In genomic region chr4:24809376-24809775, GRCh38 we compare ENCODE assay signal across 16 cellular contexts. TPM values are rescaled to one million over a fixed set of nuclear protein-coding genes. Genes with fewer than 3 reads are reported as not detected.
DNase-seq lines count a peak whose midpoint lies in the region; ATAC-seq, FAIRE-seq and TF ChIP-seq lines count a peak whose summit lies in the region.
"Had no signal": no experiment of that assay in that cellular context is flagged by ENCODE, and none has a peak within 500 bp of the region (broad histone marks: within the 10 kb centered on the region; RNA-seq: fewer than 3 reads in every experiment).

No MANE protein-coding gene starts in this region.

- ATAC-seq in A549, result peak; percentile 64 to 79; a peak in 5 of 6 replicates
- peak; percentile 97 for ATAC-seq in GM23338
- ATAC-seq in WTC11, result peak; percentile 96

- H2AFZ ChIP-seq in GM23338, result peak overlapping the region; percentile 67; the same call in 1 of the 2 replicates

- H3K27ac Mint-ChIP-seq in GM23338 (no peak overlapping the region), WTC11 (no peak overlapping the region)

- H3K4me2 ChIP-seq in A549 (no peak overlapping the region), GM23338 (no peak overlapping the region)

- H3K27ac ChIP-seq in A549, result no peak overlapping the region
- no peak overlapping the region for H3K27ac ChIP-seq in GM23338 (ENCODE audit: low read depth)
- H3K27ac ChIP-seq: HL-60 had no signal

- WGBS in A549 (ENCODE audit: missing lambda C conversion rate), result 54% methylated on average over 2 of the region's 2 CpGs

- TF ChIP-seq RAD21 in A549 (conservative IDR thresholded peaks at IDR 0.05 in 1 of 2, IDR thresholded peaks at IDR 0.05 in 1 of 2), result no peak

- CTCF ChIA-PET in A549 (lab: Yijun Ruan, JAX), result no interaction called here
- CTCF ChIA-PET in WTC11 (lab: Charles Lee), result interaction anchor here (0.6 to 3.4 kb wide), 6 partner anchors 9 to 225 kb away, joined by 3 to 18 read pairs (median 7); partner anchors contain the start of gene DHX15

- FAIRE-seq in A549 (lab: Jason Lieb, UNC), result no peak

- no peak for TF ChIP-seq EP300 in A549 (IDR thresholded peaks at IDR 0.05)

- H4K20me1 ChIP-seq in GM23338 (replicated peaks; ENCODE audit: insufficient read depth), result no peaks in the 10 kb centered on the region

- no peaks in the 10 kb centered on the region for H3K27me3 ChIP-seq in GM23338 (ENCODE audit: insufficient read depth)

- H3K9me3 ChIP-seq in A549, result no peaks in the 10 kb centered on the region

- no peak overlapping the region for H3K4me3 Mint-ChIP-seq in GM23338
- H3K4me3 Mint-ChIP-seq in WTC11, result no peak overlapping the region

- no peak for TF ChIP-seq POLR2A in A549 (IDR thresholded peaks at IDR 0.05; ENCODE audit: low read length)

- H3K9me3 Mint-ChIP-seq in GM23338 (no peaks in the 10 kb centered on the region; the same call in 2 of the 3 replicates), WTC11 (peaks cover 9% of the 10 kb centered on the region)

- no peaks in the 10 kb centered on the region for H3F3A ChIP-seq in GM23338 (replicated peaks; ENCODE audit: low read depth)

- 0 out of 2 replicates have a peak, but pooled peaks cover 7% of the 10 kb centered on the region for H3K9me2 ChIP-seq in GM23338 (ENCODE audit: insufficient read depth)

- POLR2A ChIA-PET in A549 (lab: Yijun Ruan, JAX) (no interaction called here), WTC11 (lab: Charles Lee) (interaction anchor here (1.0 kb wide), 1 partner anchor 298 kb away, joined by 3 read pairs; no protein-coding TSS in a partner anchor)

- H3K36me3 Mint-ChIP-seq in GM23338 (ENCODE audit: low read depth) (peaks cover 13% of the 10 kb centered on the region), WTC11 (peaks cover 7% of the 10 kb centered on the region)

- H3K27me3 Mint-ChIP-seq in GM23338 (ENCODE audit: insufficient read depth, low read depth, poor library complexity) (peaks cover 12% of the 10 kb centered on the region), WTC11 (ENCODE audit: low read depth) (peaks cover 7% of the 10 kb centered on the region; the same call in 1 of the 2 replicates)

- no peaks in the 10 kb centered on the region for H3K4me1 ChIP-seq in A549
- peaks cover 8% of the 10 kb centered on the region; the same call in 1 of the 2 replicates for H3K4me1 ChIP-seq in GM23338 (ENCODE audit: insufficient read depth)

- TF ChIP-seq CTCF in A549 (IDR thresholded peaks at IDR 0.05), result no peak
- TF ChIP-seq CTCF in GM23338 (conservative IDR thresholded peaks at IDR 0.05; ENCODE audit: low read depth in 2 of 2), result peak; percentile 44 to 56
- no peak for TF ChIP-seq CTCF in WTC11 (IDR thresholded peaks at IDR 0.05)

- H3K79me2 ChIP-seq in GM23338 (replicated peaks; ENCODE audit: insufficient read depth), result no peaks in the 10 kb centered on the region

- peak; percentile 10 to 13 for DNase-seq in A549 (ENCODE audit: low read depth in 1 of 2, low spot score in 1 of 2)
- DNase-seq in GM23338 (ENCODE audit: low spot score), result peak; percentile 74
- DNase-seq in WTC11 (ENCODE audit: low spot score), result peak; percentile 45
- peak; percentile 33 for DNase-seq in iPS DF 19.7 (ENCODE audit: low read depth, low spot score)
- no peak for DNase-seq in SIG-M5 treated with dmso at 0.1 percent for 504 hours (lab: John Stamatoyannopoulos, UW; ENCODE audit: unreplicated experiment)
- DNase-seq in COR-L47 (lab: John Stamatoyannopoulos, UW), result no peak
- no peak for DNase-seq in AG08396 (ENCODE audit: low spot score)
- no peak for DNase-seq in medulla oblongata (ENCODE audit: extremely low spot score)
- DNase-seq: activated CD4-positive, alpha-beta T cell treated with anti-CD3 and anti-CD28 coated beads, Interleukin-2, amount 50 U/mL, for 4 hours; activated naive CD4-positive, alpha-beta T cell; cortex of kidney; NCI-H1417 treated with DMSO at 0.1 percent for 48 hours; posterior cingulate gyrus; T-helper 1 cell had no signal

- H3K4me1 Mint-ChIP-seq in GM23338 (peaks cover 32% of the 10 kb centered on the region), WTC11 (peaks cover 32% of the 10 kb centered on the region)

- no peak overlapping the region for H3K4me3 ChIP-seq in A549
- H3K4me3 ChIP-seq in GM23338, result no peak overlapping the region
- H3K4me3 ChIP-seq: lung had no signal

- no peaks in the 10 kb centered on the region for H3K36me3 ChIP-seq in GM23338 (ENCODE audit: insufficient read depth)

TF ChIP-seq in A549, 52 proteins besides CTCF, POLR2A, EP300 and RAD21 (continues in another document):
- TF ChIP-seq ESRRA (IDR thresholded peaks at IDR 0.05; ENCODE audit: borderline replicate concordance, low read length) (no peak), SREBF2 (IDR thresholded peaks at IDR 0.05) (no peak), PBX3 (IDR thresholded peaks at IDR 0.05) (no peak)
- TF ChIP-seq, protein P1, sequence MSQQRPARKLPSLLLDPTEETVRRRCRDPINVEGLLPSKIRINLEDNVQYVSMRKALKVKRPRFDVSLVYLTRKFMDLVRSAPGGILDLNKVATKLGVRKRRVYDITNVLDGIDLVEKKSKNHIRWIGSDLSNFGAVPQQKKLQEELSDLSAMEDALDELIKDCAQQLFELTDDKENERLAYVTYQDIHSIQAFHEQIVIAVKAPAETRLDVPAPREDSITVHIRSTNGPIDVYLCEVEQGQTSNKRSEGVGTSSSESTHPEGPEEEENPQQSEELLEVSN (IDR thresholded peaks at IDR 0.05; ENCODE audit: borderline replicate concordance, low read depth), result no peak

TF ChIP-seq in GM23338, 12 proteins besides CTCF, POLR2A, EP300 and RAD21 (continues in another document):
- TF ChIP-seq POLR2AphosphoS5 (IDR thresholded peaks at IDR 0.05; ENCODE audit: low read depth) (no peak), ZNF114 (CRISPR knock-in tag; IDR thresholded peaks at IDR 0.05) (no peak), JUNB (IDR thresholded peaks at IDR 0.05; ENCODE audit: unreplicated experiment) (no peak)

TF ChIP-seq in WTC11, 78 proteins besides CTCF, POLR2A, EP300 and RAD21 (continues in another document):
- TF ChIP-seq, protein P2, sequence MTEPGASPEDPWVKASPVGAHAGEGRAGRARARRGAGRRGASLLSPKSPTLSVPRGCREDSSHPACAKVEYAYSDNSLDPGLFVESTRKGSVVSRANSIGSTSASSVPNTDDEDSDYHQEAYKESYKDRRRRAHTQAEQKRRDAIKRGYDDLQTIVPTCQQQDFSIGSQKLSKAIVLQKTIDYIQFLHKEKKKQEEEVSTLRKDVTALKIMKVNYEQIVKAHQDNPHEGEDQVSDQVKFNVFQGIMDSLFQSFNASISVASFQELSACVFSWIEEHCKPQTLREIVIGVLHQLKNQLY (CRISPR knock-in tag; IDR thresholded peaks at IDR 0.05), result no peak
- TF ChIP-seq GABPB1 (CRISPR knock-in tag; IDR thresholded peaks at IDR 0.05) (no peak), PRRX2 (CRISPR knock-in tag; IDR thresholded peaks at IDR 0.05) (no peak), IRF1 (CRISPR knock-in tag; IDR thresholded peaks at IDR 0.05) (no peak), ELF4 (CRISPR knock-in tag; IDR thresholded peaks at IDR 0.05; ENCODE audit: low read depth) (no peak), NFATC4 (CRISPR knock-in tag; IDR thresholded peaks at IDR 0.05) (no peak), NR2C2 (CRISPR knock-in tag; IDR thresholded peaks at IDR 0.05) (no peak), FOXJ3 (CRISPR knock-in tag; IDR thresholded peaks at IDR 0.05; ENCODE audit: borderline replicate concordance) (no peak), TCF7 (CRISPR knock-in tag; IDR thresholded peaks at IDR 0.05; ENCODE audit: low read depth) (no peak), CREB1 (CRISPR knock-in tag; IDR thresholded peaks at IDR 0.05) (no peak), JAZF1 (CRISPR knock-in tag; IDR thresholded peaks at IDR 0.05) (no peak), GTF2I (CRISPR knock-in tag; conservative IDR thresholded peaks at IDR 0.05) (no peak)
- TF ChIP-seq, protein P3, sequence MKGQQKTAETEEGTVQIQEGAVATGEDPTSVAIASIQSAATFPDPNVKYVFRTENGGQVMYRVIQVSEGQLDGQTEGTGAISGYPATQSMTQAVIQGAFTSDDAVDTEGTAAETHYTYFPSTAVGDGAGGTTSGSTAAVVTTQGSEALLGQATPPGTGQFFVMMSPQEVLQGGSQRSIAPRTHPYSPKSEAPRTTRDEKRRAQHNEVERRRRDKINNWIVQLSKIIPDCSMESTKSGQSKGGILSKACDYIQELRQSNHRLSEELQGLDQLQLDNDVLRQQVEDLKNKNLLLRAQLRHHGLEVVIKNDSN (CRISPR knock-in tag; IDR thresholded peaks at IDR 0.05), result no peak
- TF ChIP-seq, protein P4, sequence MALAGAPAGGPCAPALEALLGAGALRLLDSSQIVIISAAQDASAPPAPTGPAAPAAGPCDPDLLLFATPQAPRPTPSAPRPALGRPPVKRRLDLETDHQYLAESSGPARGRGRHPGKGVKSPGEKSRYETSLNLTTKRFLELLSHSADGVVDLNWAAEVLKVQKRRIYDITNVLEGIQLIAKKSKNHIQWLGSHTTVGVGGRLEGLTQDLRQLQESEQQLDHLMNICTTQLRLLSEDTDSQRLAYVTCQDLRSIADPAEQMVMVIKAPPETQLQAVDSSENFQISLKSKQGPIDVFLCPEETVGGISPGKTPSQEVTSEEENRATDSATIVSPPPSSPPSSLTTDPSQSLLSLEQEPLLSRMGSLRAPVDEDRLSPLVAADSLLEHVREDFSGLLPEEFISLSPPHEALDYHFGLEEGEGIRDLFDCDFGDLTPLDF (CRISPR knock-in tag; IDR thresholded peaks at IDR 0.05), result no peak
- TF ChIP-seq, protein P5, sequence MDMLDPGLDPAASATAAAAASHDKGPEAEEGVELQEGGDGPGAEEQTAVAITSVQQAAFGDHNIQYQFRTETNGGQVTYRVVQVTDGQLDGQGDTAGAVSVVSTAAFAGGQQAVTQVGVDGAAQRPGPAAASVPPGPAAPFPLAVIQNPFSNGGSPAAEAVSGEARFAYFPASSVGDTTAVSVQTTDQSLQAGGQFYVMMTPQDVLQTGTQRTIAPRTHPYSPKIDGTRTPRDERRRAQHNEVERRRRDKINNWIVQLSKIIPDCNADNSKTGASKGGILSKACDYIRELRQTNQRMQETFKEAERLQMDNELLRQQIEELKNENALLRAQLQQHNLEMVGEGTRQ (CRISPR knock-in tag; IDR thresholded peaks at IDR 0.05), result no peak

RNA-seq across cellular contexts. Expression of gene SOD3, which starts 14.0 kb away (rescaled TPM):
- not detected in 2 replicates for polyA plus RNA-seq in A549 (2011; rRNA removed)
- polyA plus RNA-seq in A549 (2012; cell fraction: cytosol; rRNA removed), result not detected in 2 replicates
- polyA plus RNA-seq in A549 (2012; cell fraction: nucleus; rRNA removed), result not detected in 2 replicates
- polyA plus RNA-seq in A549 (2017; fragmentation: RNase III; extraction: RNeasy Plus Mini Kit Qiagen cat#74134 plus additional on column Dnase treatment), result not detected in 3 replicates
- polyA minus RNA-seq in A549 (2011; rRNA and poly(A)+ RNA removed), result not detected in 2 replicates
- total RNA-seq in GM23338 (2014; rRNA removed; shearing (Covaris generic)), result 11.8 and 16.6 TPM in 2 replicates
- polyA plus RNA-seq in GM23338 (2016; fragmentation: Nextera tagmentation; extraction: Ambion mirVana), result 7.5 and 8.9 TPM in 2 replicates
- 4.1 to 8.2 TPM (median 8.0 TPM) in 3 replicates for total RNA-seq in WTC11 (2021)

Comparison
In these comparisons a context has a peak if more than half of its experiments do, and no peak if none do; other contexts are left out.
1. DNase-seq: peak in A549 (2 of 2), GM23338 (single experiment), WTC11 (single experiment) and iPS DF 19.7 (single experiment); none in SIG-M5 treated with dmso at 0.1 percent for 504 hours (single experiment), COR-L47 (single experiment), AG08396 (single experiment) and medulla oblongata (single experiment).
2. CTCF ChIP-seq: peak in GM23338 (2 of 2); none in A549 (single experiment) and WTC11 (single experiment).
3. Peak in every context shown above with its lines, with median percentiles within 50 percentile points of each other: ATAC-seq.